16 cellular contexts compared by ENCODE assay signal in the genomic region with DNA sequence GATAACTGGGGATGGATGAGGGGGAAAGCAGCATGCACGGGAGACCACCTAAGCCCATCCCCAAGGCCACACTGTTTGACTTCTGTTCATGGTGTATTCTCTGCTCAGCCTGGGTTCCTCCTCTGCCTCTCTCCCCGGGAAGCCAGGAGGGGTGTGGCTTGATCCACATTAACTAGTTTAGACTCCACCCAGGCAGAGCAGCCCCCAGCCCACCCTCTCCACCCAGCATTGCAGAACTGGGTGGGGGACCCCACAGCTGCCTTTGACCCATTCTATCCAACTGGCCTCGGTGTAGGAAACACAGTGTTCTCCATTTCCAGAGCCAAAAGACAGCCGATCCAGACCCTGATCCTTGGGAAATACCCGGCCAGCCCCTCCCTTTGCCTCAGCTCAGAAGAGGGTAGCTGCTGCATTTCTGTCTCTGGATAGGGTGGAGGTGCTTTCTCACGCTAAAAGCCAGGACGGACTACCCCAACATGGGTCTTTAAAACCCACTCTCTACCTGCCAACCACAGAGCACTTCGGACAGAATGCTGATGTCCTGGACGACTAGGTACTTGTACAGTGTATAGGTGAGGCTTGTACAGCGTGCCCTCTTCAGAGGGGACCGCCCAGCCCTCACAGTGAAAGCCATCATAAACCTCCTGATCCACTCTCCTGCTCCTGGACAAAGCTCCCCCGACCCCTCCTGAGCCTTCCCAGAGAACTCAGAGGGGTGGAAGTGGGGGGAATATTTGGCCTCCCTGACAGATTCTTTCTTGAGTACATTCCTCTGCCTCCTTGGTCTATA. TPM values are rescaled to one million over a fixed set of nuclear protein-coding genes. Genes with fewer than 3 reads are reported as not detected.
A peak's percentile ranks its signal among the peaks of the same experiment; 100 is the strongest.
DNase-seq lines count a peak whose midpoint lies in the region; ATAC-seq and TF ChIP-seq lines count a peak whose summit lies in the region.
"Had no signal": no experiment of that assay in that cellular context is flagged by ENCODE, and none has a peak within 500 bp of the region (broad histone marks: within the 10 kb centered on the region; RNA-seq: fewer than 3 reads in every experiment).

No MANE protein-coding gene starts in this region.

- TF ChIP-seq EP300 in ovary (IDR thresholded peaks at IDR 0.05) = no peak

- DNase-seq in activated naive CD4-positive, alpha-beta T cell treated with anti-CD3 and anti-CD28 coated beads, Interleukin-2, amount 50 U/mL, for 72 hours (ENCODE audit: low spot score in 2 of 2) = no peak
- DNase-seq in activated naive CD4-positive, alpha-beta T cell treated with Interleukin-2 at 50 U/mL for 16 hours = no peak
- DNase-seq in heart left ventricle = peak in 2 of 5 donors; percentile 28 to 52
- peak; percentile 30 to 79 (median 73) for DNase-seq in ovary
- DNase-seq in NK-92 (lab: John Stamatoyannopoulos, UW; ENCODE audit: unreplicated experiment) = no peak
- DNase-seq in DMS79 (lab: John Stamatoyannopoulos, UW) = no peak
- DNase-seq: GF-D8; mucosa of descending colon; NCI-H2029; NCI-H748 treated with DMSO at 0.1 percent for 48 hours; stimulated activated CD4-positive, alpha-beta T cell treated with anti-CD3 and anti-CD28 coated beads, Interleukin-4, amount 100 ng/mL, for 1 hour; stimulated activated naive B cell treated with anti-CD40 and anti-IgM and Interleukin-4, amounts not matched to agents 10 μg/mL and 1 μg/mL and 100 μg/mL, for 72 hours had no signal

- peak overlapping the region; percentile 39 to 68 for H3K27ac Mint-ChIP-seq in activated naive CD4-positive, alpha-beta T cell treated with anti-CD3 and anti-CD28 coated beads, Interleukin-2, amount 50 U/mL, for 72 hours
- H3K27ac Mint-ChIP-seq: stimulated activated naive B cell treated with anti-CD40 and anti-IgM and Interleukin-4, amounts not matched to agents 10 μg/mL and 1 μg/mL and 100 μg/mL, for 72 hours had no signal

- no peak for ATAC-seq in activated naive CD4-positive, alpha-beta T cell treated with anti-CD3 and anti-CD28 coated beads, Interleukin-2, amount 50 U/mL, for 72 hours
- ATAC-seq in heart left ventricle = peak in 3 of 4 donors; percentile 3 to 19 (median 11)
- ATAC-seq in GM19324 (IDR thresholded peaks at IDR 0.05; ENCODE audit: low FRiP score, unreplicated experiment) = no peak
- ATAC-seq in GM18909 (IDR thresholded peaks at IDR 0.05; ENCODE audit: poor library complexity, unreplicated experiment) = no peak
- ATAC-seq: A549; mucosa of descending colon; stimulated activated naive B cell treated with anti-CD40 and anti-IgM and Interleukin-4, amounts not matched to agents 10 μg/mL and 1 μg/mL and 100 μg/mL, for 72 hours had no signal

- H3K27ac ChIP-seq in heart left ventricle (peak overlapping the region; percentile 42 to 89 (median 67)), ovary (peak overlapping the region; percentile 62 to 71)
- H3K27ac ChIP-seq: A549 had no signal

- TF ChIP-seq POLR2A in heart left ventricle (IDR thresholded peaks at IDR 0.05) (no peak), ovary (IDR thresholded peaks at IDR 0.05) (no peak)

- H3K4me3 ChIP-seq in heart left ventricle (no peak overlapping the region), ovary (no peak overlapping the region)
- H3K4me3 ChIP-seq: A549, mucosa of descending colon had no signal

- H3K36me3 ChIP-seq in heart left ventricle (peaks cover 0 to 63% (median 40%) of the 10 kb centered on the region in 9 donors), ovary (no peaks in the 10 kb centered on the region)

- WGBS in heart left ventricle, 4 donors = 57 to 69% (median 65%) methylated on average over 9 to 12 of the region's 12 CpGs
- 34 to 49% (median 43%) methylated on average over 12 of the region's 12 CpGs for WGBS in ovary, 3 donors

- H3K4me1 ChIP-seq in heart left ventricle = peaks cover 23 to 97% (median 73%) of the 10 kb centered on the region in 12 donors
- peaks cover 43% of the 10 kb centered on the region for H3K4me1 ChIP-seq in ovary (ENCODE audit: insufficient read depth)

- H3K36me3 Mint-ChIP-seq in activated naive CD4-positive, alpha-beta T cell treated with anti-CD3 and anti-CD28 coated beads, Interleukin-2, amount 50 U/mL, for 72 hours = peaks cover 0 to 7% of the 10 kb centered on the region in 2 donors

- intact Hi-C loops in heart left ventricle (cut with DNase I) (loop anchor here in 7 of 10 donors (5.0 kb wide), 3 partner anchors 122 to 217 kb away; no protein-coding TSS in a partner anchor), ovary (cut with DNase I) (loop anchor here in 3 of 4 donors (2.0 to 5.0 kb wide), 2 partner anchors 117 to 127 kb away; no protein-coding TSS in a partner anchor)

- no peak for TF ChIP-seq CTCF in heart left ventricle (IDR thresholded peaks at IDR 0.05)
- no peak for TF ChIP-seq CTCF in ovary (IDR thresholded peaks at IDR 0.05)

- H3K9me3 ChIP-seq in heart left ventricle = no peaks in the 10 kb centered on the region
- H3K9me3 ChIP-seq in ovary = no peaks in the 10 kb centered on the region
- H3K9me3 ChIP-seq: A549, mucosa of descending colon had no signal

- H3K27me3 ChIP-seq in heart left ventricle (no peaks in the 10 kb centered on the region), ovary (no peaks in the 10 kb centered on the region)

- H3K9me3 Mint-ChIP-seq in activated naive CD4-positive, alpha-beta T cell treated with anti-CD3 and anti-CD28 coated beads, Interleukin-2, amount 50 U/mL, for 72 hours = no peaks in the 10 kb centered on the region
- H3K9me3 Mint-ChIP-seq: stimulated activated naive B cell treated with anti-CD40 and anti-IgM and Interleukin-4, amounts not matched to agents 10 μg/mL and 1 μg/mL and 100 μg/mL, for 72 hours had no signal

RNA-seq across cellular contexts. Expression of a gene that starts 9.4 kb away (rescaled TPM):
- 10 to 100 TPM; 19.2 to 22.2 TPM for total RNA-seq in activated naive CD4-positive, alpha-beta T cell treated with anti-CD3 and anti-CD28 coated beads, Interleukin-2, amount 50 U/mL, for 72 hours
- total RNA-seq in heart left ventricle = 10 to 100 TPM; 42.9 to 72.6 (median 48.5) TPM
- polyA plus RNA-seq in heart left ventricle = 10 to 100 TPM; 26.0 to 94.7 TPM
- total RNA-seq in ovary = 10 to 100 TPM; 28.5 to 88.1 (median 79.9) TPM
- 10 to 100 TPM; 36.9 to 39.9 TPM for polyA plus RNA-seq in ovary

RNA-seq across cellular contexts. Expression of a gene that starts 20.0 kb away (rescaled TPM):
- 1 to 10 TPM; 1.2 to 2.1 TPM for total RNA-seq in activated naive CD4-positive, alpha-beta T cell treated with anti-CD3 and anti-CD28 coated beads, Interleukin-2, amount 50 U/mL, for 72 hours
- total RNA-seq in heart left ventricle (100 to 1,000 TPM in 3 of 9 donors, 10 to 100 TPM in 6; 56.0 to 193 (median 88.4) TPM), ovary (100 to 1,000 TPM in 6 of 7 donors, 10 to 100 TPM in 1; 88.7 to 255 (median 190) TPM)
- polyA plus RNA-seq in heart left ventricle (100 to 1,000 TPM in 1 of 2 donors, 10 to 100 TPM in 1; 58.7 to 133 TPM), ovary (100 to 1,000 TPM in 1 of 2 donors, 10 to 100 TPM in 1; 66.8 to 161 TPM)

RNA-seq across cellular contexts. Expression of a gene that starts 27.7 kb away (rescaled TPM):
- 1 to 10 TPM; 1.5 to 3.6 TPM for total RNA-seq in activated naive CD4-positive, alpha-beta T cell treated with anti-CD3 and anti-CD28 coated beads, Interleukin-2, amount 50 U/mL, for 72 hours
- total RNA-seq in heart left ventricle (100 to 1,000 TPM in 3 of 9 donors, 10 to 100 TPM in 6; 18.3 to 132 (median 42.6) TPM), ovary (100 to 1,000 TPM in 6 of 7 donors, 10 to 100 TPM in 1; 81.3 to 685 (median 224) TPM)
- polyA plus RNA-seq in heart left ventricle (10 to 100 TPM; 28.8 to 81.6 TPM), ovary (100 to 1,000 TPM in 1 of 2 donors, 10 to 100 TPM in 1; 78.9 to 112 TPM)

RNA-seq across cellular contexts. Expression of a gene that starts 33.5 kb away (rescaled TPM):
- total RNA-seq in activated naive CD4-positive, alpha-beta T cell treated with anti-CD3 and anti-CD28 coated beads, Interleukin-2, amount 50 U/mL, for 72 hours = under 1 TPM; 0.35 to 0.59 TPM
- total RNA-seq in heart left ventricle (under 1 TPM in 2 of 9 donors, not detected in 7; 0.20 to 0.27 TPM), ovary (under 1 TPM in 3 of 7 donors, not detected in 4; 0.17 to 0.72 (median 0.53) TPM)
- polyA plus RNA-seq in heart left ventricle (not detected), ovary (under 1 TPM; 0.07 to 0.28 TPM)
- total RNA-seq: H1 had no signal

Comparison
In these comparisons a context has a peak if more than half of its experiments do, and no peak if none do; other contexts are left out.
1. ATAC-seq: peak in heart left ventricle (3 of 4); none in activated naive CD4-positive, alpha-beta T cell treated with anti-CD3 and anti-CD28 coated beads, Interleukin-2, amount 50 U/mL, for 72 hours (0 of 2), GM19324 (single experiment) and GM18909 (single experiment).
2. DNase-seq: peak in ovary (5 of 5); none in activated naive CD4-positive, alpha-beta T cell treated with anti-CD3 and anti-CD28 coated beads, Interleukin-2, amount 50 U/mL, for 72 hours (0 of 2), activated naive CD4-positive, alpha-beta T cell treated with Interleukin-2 at 50 U/mL for 16 hours (single experiment), NK-92 (single experiment) and DMS79 (single experiment).
3. RNA of a gene that starts 20.0 kb away (total RNA-seq): 88.7 to 255 TPM in ovary and 56.0 to 193 TPM in heart left ventricle; 1.2 to 2.1 TPM in activated naive CD4-positive, alpha-beta T cell treated with anti-CD3 and anti-CD28 coated beads, Interleukin-2, amount 50 U/mL, for 72 hours; every median in the first group is over 10 times any median in the second.
4. RNA of a gene that starts 27.7 kb away (total RNA-seq): 81.3 to 685 TPM in ovary and 18.3 to 132 TPM in heart left ventricle; 1.5 to 3.6 TPM in activated naive CD4-positive, alpha-beta T cell treated with anti-CD3 and anti-CD28 coated beads, Interleukin-2, amount 50 U/mL, for 72 hours; every median in the first group is over 4 times any median in the second.